ENCODE assay signal across 16 cellular contexts in genomic region chr4:40378619-40379018, GRCh38. TPM values are rescaled to one million over a fixed set of nuclear protein-coding genes. Genes with fewer than 3 reads are reported as not detected.
A peak's percentile ranks its signal among the peaks of the same experiment; 100 is the strongest.
DNase-seq lines count a peak whose midpoint lies in the region; ATAC-seq, FAIRE-seq and TF ChIP-seq lines count a peak whose summit lies in the region.
"Had no signal": no experiment of that assay in that cellular context is flagged by ENCODE, and none has a peak within 500 bp of the region (broad histone marks: within the 10 kb centered on the region; RNA-seq: fewer than 3 reads in every experiment).

No MANE protein-coding gene starts in this region.

- in situ Hi-C loops in HepG2 (cut with HindIII; ENCODE audit: extremely low pct_ligation_motif_present, low pct_unique_long_range_greater_than_20kb) = no loop called here

- no TSS peak for BruUV-seq in HepG2 (replicated peaks; lab: Mats Ljungman, UMichigan)

- POLR2A ChIA-PET in HepG2 (lab: Yijun Ruan, JAX) = no interaction called here

- no peak overlapping the region for H4K8ac ChIP-seq in trophoblast cell (ENCODE audit: low read depth, low read length)

- TF ChIP-seq POLR2A in HepG2 (IDR thresholded peaks at IDR 0.05; ENCODE audit: insufficient read depth in 1 of 2, low read depth in 2 of 2, low read length in 2 of 2) (no peak), right lobe of liver (IDR thresholded peaks at IDR 0.05) (no peak)

- H3K79me1 ChIP-seq in trophoblast cell (ENCODE audit: low read length) = no peaks in the 10 kb centered on the region

- H3K4me2 ChIP-seq in HepG2 (ENCODE audit: low read depth, low read length) (no peak overlapping the region), trophoblast cell (ENCODE audit: low read length) (no peak overlapping the region)
- H3K4me2 ChIP-seq: BLaER1 had no signal

- H3K18ac ChIP-seq in trophoblast cell (ENCODE audit: low read length) = no peak overlapping the region

- DNase-seq in HepG2 (ENCODE audit: low spot score) (no peak), right lobe of liver (no peak), colonic mucosa (no peak), trophoblast cell (peak; percentile 73 to 90)
- DNase-seq: 8988T; AML-193; Caco-2; CD8-positive, alpha-beta memory T cell; DND-41; H7; IMR-90; KG1 had no signal

- FAIRE-seq in HepG2 (lab: Jason Lieb, UNC) = no peak

- 44% methylated on average over 2 of the region's 2 CpGs for WGBS in HepG2 (ENCODE audit: low lambda C conversion rate)
- WGBS in right lobe of liver (ENCODE audit: insufficient coverage, low coverage, low lambda C conversion rate, missing lambda C conversion rate) = 0% methylated on average over 1 of the region's 2 CpGs
- WGBS in trophoblast cell (ENCODE audit: extremely low coverage, insufficient coverage, insufficient read length) = no CpG with 5 or more reads among the region's 2 CpGs

- no peak for TF ChIP-seq EP300 in HepG2 (IDR thresholded peaks at IDR 0.05; ENCODE audit: low read depth in 2 of 2, low read length in 2 of 2)
- no peak for TF ChIP-seq EP300 in HepG2 (CRISPR knock-in tag; IDR thresholded peaks at IDR 0.05; ENCODE audit: borderline replicate concordance)

- no peak overlapping the region for H3K4ac ChIP-seq in trophoblast cell (ENCODE audit: low read depth, low read length)

- H3K27me3 ChIP-seq in HepG2 (ENCODE audit: control insufficient read depth in 1 of 2, insufficient read depth in 2 of 2, low read length in 2 of 2) (peaks cover 0 to 1% of the 10 kb centered on the region in 2 experiments; a peak in 2 of 5 replicates), right lobe of liver (no peaks in the 10 kb centered on the region), colonic mucosa (no peaks in the 10 kb centered on the region), trophoblast cell (ENCODE audit: insufficient read depth, low read length) (no peaks in the 10 kb centered on the region)
- H3K27me3 ChIP-seq: BLaER1 had no signal

- no peak overlapping the region for H4K91ac ChIP-seq in trophoblast cell (ENCODE audit: low read depth, low read length)

- no peak overlapping the region for H3K23ac ChIP-seq in trophoblast cell (ENCODE audit: low read length)

- no peak overlapping the region for H3K27ac ChIP-seq in HepG2 (ENCODE audit: extremely low read length, insufficient read depth, low read length)
- H3K27ac ChIP-seq in right lobe of liver = no peak overlapping the region
- H3K27ac ChIP-seq in colonic mucosa = peak overlapping the region; percentile 80
- H3K27ac ChIP-seq in trophoblast cell (ENCODE audit: low read depth, low read length) = no peak overlapping the region
- H3K27ac ChIP-seq: BLaER1 had no signal

- ATAC-seq in HepG2 (no peak), right lobe of liver (no peak), GM18861 (IDR thresholded peaks at IDR 0.05; ENCODE audit: unreplicated experiment) (no peak), HG03280 (IDR thresholded peaks at IDR 0.05; ENCODE audit: unreplicated experiment) (no peak), HG03457 (IDR thresholded peaks at IDR 0.05; ENCODE audit: unreplicated experiment) (no peak)

- H3K9me3 ChIP-seq in HepG2 (ENCODE audit: low read length) (no peaks in the 10 kb centered on the region), right lobe of liver (no peaks in the 10 kb centered on the region), colonic mucosa (no peaks in the 10 kb centered on the region), trophoblast cell (ENCODE audit: insufficient read depth, low read depth, low read length) (no peaks in the 10 kb centered on the region)
- H3K9me3 ChIP-seq: BLaER1, Caco-2 had no signal

- no peak overlapping the region for H2BK12ac ChIP-seq in trophoblast cell (ENCODE audit: low read length)

- CTCF ChIA-PET in HepG2 (lab: Yijun Ruan, JAX; ENCODE audit: low intra/inter-chr PET ratio, low total read pairs) = no interaction called here

- H2AK5ac ChIP-seq in trophoblast cell (ENCODE audit: low read length) = no peak overlapping the region

- H4K20me1 ChIP-seq in HepG2 (ENCODE audit: insufficient read depth, low read length) = no peaks in the 10 kb centered on the region
- H4K20me1 ChIP-seq: BLaER1 had no signal

- H3K4me3 ChIP-seq in HepG2 (replicated peaks in 1 of 3; ENCODE audit: insufficient read depth in 1 of 3, low read depth in 2 of 3, low read length in 3 of 3) (no peak overlapping the region), right lobe of liver (no peak overlapping the region), colonic mucosa (no peak overlapping the region), trophoblast cell (ENCODE audit: low read depth, low read length) (no peak overlapping the region)
- H3K4me3 ChIP-seq: BLaER1 had no signal

- H3K9ac ChIP-seq in HepG2 (ENCODE audit: insufficient read depth, low read depth, low read length) (no peak overlapping the region), colonic mucosa (ENCODE audit: low read depth in 2 of 2, low read length in 2 of 2) (no peak overlapping the region), trophoblast cell (ENCODE audit: low read length) (no peak overlapping the region)
- H3K9ac ChIP-seq: BLaER1 had no signal

- TF ChIP-seq RAD21 in HepG2 (CRISPR knock-in tag; IDR thresholded peaks at IDR 0.05) = no peak

- intact Hi-C loops in HepG2 (cut with micrococcal nuclease; ENCODE audit: unreplicated experiment) (no loop called here), right lobe of liver (cut with DNase I) (no loop called here), colonic mucosa (cut with DNase I) (no loop called here)

- H3K4me1 ChIP-seq in HepG2 (ENCODE audit: insufficient read depth, low read length) = no peaks in the 10 kb centered on the region
- peaks cover 0 to 6% (median 2%) of the 10 kb centered on the region in 4 donors for H3K4me1 ChIP-seq in right lobe of liver
- H3K4me1 ChIP-seq in colonic mucosa = no peaks in the 10 kb centered on the region
- no peaks in the 10 kb centered on the region for H3K4me1 ChIP-seq in trophoblast cell (ENCODE audit: control insufficient read depth in 1 of 2, insufficient read depth in 2 of 2, low read length in 2 of 2)
- H3K4me1 ChIP-seq: BLaER1 had no signal

- H2BK5ac ChIP-seq in trophoblast cell (ENCODE audit: low read depth, low read length, poor library complexity) = no peak overlapping the region

- no peak for TF ChIP-seq CTCF in HepG2 (CRISPR knock-in tag; IDR thresholded peaks at IDR 0.05)
- no peak for TF ChIP-seq CTCF in right lobe of liver (IDR thresholded peaks at IDR 0.05)
- no peak for TF ChIP-seq CTCF in colonic mucosa (IDR thresholded peaks at IDR 0.05)

- no peak overlapping the region for H2AFZ ChIP-seq in HepG2 (ENCODE audit: low read length)
- H2AFZ ChIP-seq in trophoblast cell (ENCODE audit: insufficient read depth, low read length, poor library complexity) = no peak overlapping the region

- H3K14ac ChIP-seq in trophoblast cell (ENCODE audit: low read length) = no peak overlapping the region

- no peak overlapping the region for H2BK120ac ChIP-seq in trophoblast cell (ENCODE audit: insufficient read depth, low read length, poor library complexity)

- H4K12ac ChIP-seq in trophoblast cell (ENCODE audit: low read depth, low read length) = no peak overlapping the region

- no peaks in the 10 kb centered on the region for H3K79me2 ChIP-seq in HepG2 (ENCODE audit: insufficient read depth, low read length)
- no peaks in the 10 kb centered on the region for H3K79me2 ChIP-seq in trophoblast cell (ENCODE audit: control insufficient read depth, insufficient read depth, low read length, poor library complexity)

- H3K36me3 ChIP-seq in HepG2 (replicated peaks in 1 of 2; ENCODE audit: control insufficient read depth in 1 of 2, insufficient read depth in 2 of 2, low read length in 2 of 2) (no peaks in the 10 kb centered on the region), right lobe of liver (no peaks in the 10 kb centered on the region), colonic mucosa (no peaks in the 10 kb centered on the region), trophoblast cell (ENCODE audit: control insufficient read depth in 1 of 2, insufficient read depth in 2 of 2, low read length in 2 of 2) (no peaks in the 10 kb centered on the region)
- H3K36me3 ChIP-seq: BLaER1 had no signal

TF ChIP-seq in HepG2, 621 proteins besides CTCF, POLR2A, EP300 and RAD21:
- peak; percentile 70 for TF ChIP-seq CREB1 (IDR thresholded peaks at IDR 0.05)
- no peak for TF ChIP-seq CREB1 (CRISPR knock-in tag; IDR thresholded peaks at IDR 0.05)
- no peak for TF ChIP-seq RELA (CRISPR knock-in tag; IDR thresholded peaks at IDR 0.05)
- 0 out of 2 replicates have a peak, but pooled peaks have one; percentile 34 for TF ChIP-seq ATF7 (IDR thresholded peaks at IDR 0.05)
- TF ChIP-seq ATF7 (CRISPR knock-in tag; IDR thresholded peaks at IDR 0.05) = no peak

RNA-seq across cellular contexts. Expression of gene CHRNA9, which starts 43.5 kb away (rescaled TPM):
- total RNA-seq in HepG2 (2016; rRNA removed; fragmentation: Illumina TruSeq; extraction: Trizol) = not detected in 2 replicates
- not detected in 2 replicates for total RNA-seq in HepG2 (2016; cell fraction: cytosol; rRNA removed; fragmentation: Illumina TruSeq; extraction: Trizol; ENCODE audit: low read depth)
- total RNA-seq in HepG2 (2016; cell fraction: insoluble cytoplasmic fraction; rRNA removed; fragmentation: Illumina TruSeq; extraction: Trizol) = not detected in 2 replicates
- not detected in 2 replicates for total RNA-seq in HepG2 (2016; cell fraction: membrane; rRNA removed; fragmentation: Illumina TruSeq; extraction: Trizol)
- not detected in 2 replicates for total RNA-seq in HepG2 (2016; cell fraction: nucleus; rRNA removed; fragmentation: Illumina TruSeq; extraction: Trizol)
- polyA plus RNA-seq in HepG2 (2011; rRNA removed) = not detected in 2 replicates
- not detected in 2 replicates for polyA plus RNA-seq in HepG2 (2011; cell fraction: cytosol; rRNA removed)
- not detected in 2 replicates for polyA plus RNA-seq in HepG2 (2011; cell fraction: nucleus; rRNA removed)
- not detected in 2 replicates for polyA plus RNA-seq in HepG2 (2012)
- not detected in 2 replicates for polyA plus RNA-seq in HepG2 (2016; cell fraction: cytosol; fragmentation: Illumina TruSeq; extraction: Trizol; ENCODE audit: low read depth)
- not detected in 2 replicates for polyA plus RNA-seq in HepG2 (2016; cell fraction: insoluble cytoplasmic fraction; fragmentation: Illumina TruSeq; extraction: Trizol; ENCODE audit: low read depth)
- polyA plus RNA-seq in HepG2 (2016; cell fraction: membrane; fragmentation: Illumina TruSeq; extraction: Trizol; ENCODE audit: low read depth) = not detected in 2 replicates
- not detected in 2 replicates for polyA plus RNA-seq in HepG2 (2016; cell fraction: nucleus; fragmentation: Illumina TruSeq; extraction: Trizol; ENCODE audit: insufficient read depth, low read depth)
- polyA minus RNA-seq in HepG2 (2011; rRNA and poly(A)+ RNA removed; ENCODE audit: low replicate concordance) = 81.4 TPM in 1 of 2 replicates, not detected in the other
- 0.35 TPM in 1 of 2 replicates, not detected in the other for polyA minus RNA-seq in HepG2 (2011; cell fraction: cytosol; rRNA and poly(A)+ RNA removed)
- not detected in 2 replicates for polyA minus RNA-seq in HepG2 (2011; cell fraction: nucleus; rRNA and poly(A)+ RNA removed)
- total RNA-seq in right lobe of liver = not detected
- not detected for total RNA-seq in colonic mucosa
- polyA plus RNA-seq in trophoblast cell (2013) = 0.10 and 0.17 TPM in 2 replicates
- total RNA-seq: Caco-2, IMR-90 had no signal
- polyA plus RNA-seq: IMR-90 had no signal

Comparison
In these comparisons a context has a peak if more than half of its experiments do, and no peak if none do; other contexts are left out.
1. DNase-seq: peak in trophoblast cell (2 of 2); none in HepG2 (single experiment), right lobe of liver (0 of 3) and colonic mucosa (single experiment).